11 cellular contexts compared by ENCODE assay signal in the genomic region with DNA sequence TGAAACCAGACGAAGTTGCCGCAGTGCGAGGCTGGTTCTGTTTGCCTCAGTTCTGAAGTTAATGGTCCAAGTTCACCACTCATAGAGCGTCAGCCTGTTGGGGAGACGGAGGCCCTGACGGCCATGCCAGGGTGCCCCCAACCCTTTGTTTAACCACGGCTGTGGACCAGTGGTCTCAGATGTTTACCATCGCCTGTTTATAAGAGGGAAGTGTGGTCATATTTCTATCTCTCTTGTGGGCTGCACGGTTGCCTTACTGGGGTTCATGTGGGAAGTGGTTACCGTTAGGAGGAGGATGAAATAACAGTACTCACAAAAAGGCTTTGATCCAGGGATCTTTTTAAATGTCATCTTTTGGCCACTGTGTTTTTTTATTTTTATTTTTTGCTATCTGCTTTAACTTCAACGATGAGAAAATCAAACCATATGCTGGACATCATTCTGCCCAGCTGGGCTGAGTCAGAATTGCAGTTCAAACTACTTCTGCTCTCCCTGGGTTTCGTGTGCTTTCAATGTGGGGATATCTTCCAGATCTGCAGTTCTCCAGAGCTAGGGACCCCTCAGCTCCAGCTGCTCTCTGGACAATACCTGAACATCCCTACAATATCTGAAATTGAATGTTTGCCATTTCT. TPM values are rescaled to one million over a fixed set of nuclear protein-coding genes. Genes with fewer than 3 reads are reported as not detected.
A peak's percentile ranks its signal among the peaks of the same experiment; 100 is the strongest.
DNase-seq lines count a peak whose midpoint lies in the region; ATAC-seq, FAIRE-seq and TF ChIP-seq lines count a peak whose summit lies in the region.
"Had no signal": no experiment of that assay in that cellular context is flagged by ENCODE, and none has a peak within 500 bp of the region (broad histone marks: within the 10 kb centered on the region; RNA-seq: fewer than 3 reads in every experiment).

No MANE protein-coding gene starts in this region.

- H3K79me1 ChIP-seq in H9 (ENCODE audit: insufficient read depth, low read depth, low read length, poor library complexity, severe bottlenecking): no peaks in the 10 kb centered on the region

- WGBS in right lobe of liver (ENCODE audit: insufficient coverage, low coverage, low lambda C conversion rate, missing lambda C conversion rate): 80% methylated on average over 11 of the region's 12 CpGs
- WGBS in H9 (ENCODE audit: extremely low coverage, insufficient read length, low lambda C conversion rate): no CpG with 5 or more reads among the region's 12 CpGs

- no peak overlapping the region for H2BK5ac ChIP-seq in H9 (ENCODE audit: insufficient read length, low read length)

- H2BK120ac ChIP-seq in H9 (ENCODE audit: low read depth, low read length, poor library complexity, severe bottlenecking): no peak overlapping the region

- H3K27ac Mint-ChIP-seq in activated CD8-positive, alpha-beta T cell treated with anti-CD3 and anti-CD28 coated beads for 36 hours: peak overlapping the region; percentile 82
- peak overlapping the region in 1 of 3 experiments; percentile 37; a peak in 1 of 7 replicates for H3K27ac Mint-ChIP-seq in H9

- H3K27me3 ChIP-seq in ACC112 (ENCODE audit: insufficient read depth, low read length) (no peaks in the 10 kb centered on the region), right lobe of liver (no peaks in the 10 kb centered on the region), H9 (ENCODE audit: insufficient read depth, low read length) (no peaks in the 10 kb centered on the region)

- H3K36me3 Mint-ChIP-seq in activated CD8-positive, alpha-beta T cell treated with anti-CD3 and anti-CD28 coated beads for 36 hours (ENCODE audit: low read depth): peaks cover 19% of the 10 kb centered on the region
- H3K36me3 Mint-ChIP-seq in H9 (ENCODE audit: insufficient read depth in 1 of 3, low read depth in 3 of 3): peaks cover 0 to 4% (median 2%) of the 10 kb centered on the region in 3 experiments; a peak in 4 of 7 replicates

- no peak for TF ChIP-seq CTCF in activated CD8-positive, alpha-beta T cell treated with anti-CD3 and anti-CD28 coated beads for 36 hours (IDR thresholded peaks at IDR 0.05)
- TF ChIP-seq CTCF in right lobe of liver (IDR thresholded peaks at IDR 0.05) (no peak), H9 (conservative IDR thresholded peaks at IDR 0.05) (no peak)

- no peak overlapping the region for H2AFZ ChIP-seq in ACC112 (ENCODE audit: low read length, unreplicated experiment)
- no peak overlapping the region for H2AFZ ChIP-seq in H9 (ENCODE audit: low read length)

- no peak overlapping the region for H2BK15ac ChIP-seq in H9 (ENCODE audit: low read depth, low read length)

- H3K23me2 ChIP-seq in H9 (ENCODE audit: insufficient read length, low read depth, low read length, poor library complexity, severe bottlenecking): no peaks in the 10 kb centered on the region

- no peaks in the 10 kb centered on the region for H3K9me3 ChIP-seq in right lobe of liver
- no peaks in the 10 kb centered on the region for H3K9me3 ChIP-seq in H9 (ENCODE audit: control insufficient read depth, low read depth, low read length)

- H4K20me1 ChIP-seq in H9 (ENCODE audit: control insufficient read depth, insufficient read depth, insufficient read length): no peaks in the 10 kb centered on the region

- H4K91ac ChIP-seq in H9 (ENCODE audit: insufficient read length, low read depth, low read length): no peak overlapping the region

- POLR2A ChIA-PET in activated CD8-positive, alpha-beta T cell treated with anti-CD3 and anti-CD28 coated beads for 36 hours (lab: Charles Lee): interaction anchor here (0.9 to 3.6 kb wide), 9 partner anchors 11 to 65 kb away, joined by 3 to 40 read pairs (median 5); no protein-coding TSS in a partner anchor

- no peak overlapping the region for H3K4me2 ChIP-seq in H9 (ENCODE audit: insufficient read depth, insufficient read length, low read length)

- H3K4me1 ChIP-seq in ACC112 (ENCODE audit: control insufficient read depth, insufficient read depth, low read length, unreplicated experiment) (peaks cover 93% of the 10 kb centered on the region), right lobe of liver (peaks cover 0 to 40% (median 6%) of the 10 kb centered on the region in 4 donors), H9 (ENCODE audit: insufficient read depth, low read length) (no peaks in the 10 kb centered on the region)

- FAIRE-seq in GM19239 (lab: Jason Lieb, UNC): peak; percentile 37
- FAIRE-seq: islet of Langerhans had no signal

- CTCF ChIA-PET in activated CD8-positive, alpha-beta T cell treated with anti-CD3 and anti-CD28 coated beads for 36 hours (lab: Charles Lee): interaction anchor here (0.9 to 8.0 kb wide), 7 partner anchors 9 to 160 kb away, joined by 3 to 46 read pairs (median 4); a partner anchor contains a TSS

- no peak overlapping the region for H3K56ac ChIP-seq in H9 (ENCODE audit: insufficient read length, low read depth, low read length)

- no peak overlapping the region for H2BK12ac ChIP-seq in H9 (ENCODE audit: insufficient read length, low read depth, low read length)

- no peak overlapping the region for H3K18ac ChIP-seq in H9 (ENCODE audit: insufficient read length, low read depth, low read length)

- no peak overlapping the region for H2AK5ac ChIP-seq in H9 (ENCODE audit: insufficient read length, low read length)

- no peak overlapping the region for H4K5ac ChIP-seq in H9 (ENCODE audit: insufficient read length, low read depth, low read length)

- no peak for DNase-seq in GM19239 (ENCODE audit: insufficient read length, low spot score)
- no peak for DNase-seq in activated CD8-positive, alpha-beta T cell treated with anti-CD3 and anti-CD28 coated beads for 36 hours
- peak; percentile 72 for DNase-seq in iris pigment epithelial cell (ENCODE audit: low read depth)
- no peak for DNase-seq in occipital lobe (lab: John Stamatoyannopoulos, UW)
- no peak for DNase-seq in middle frontal gyrus (ENCODE audit: extremely low spot score, low spot score)
- no peak for DNase-seq in right lobe of liver
- no peak for DNase-seq in H9
- DNase-seq: dermis blood vessel endothelial cell, NCI-H82 had no signal

- H3K9ac ChIP-seq in H9 (ENCODE audit: extremely low read depth, insufficient read length, low read length): no peak overlapping the region

- no peak overlapping the region for H3T11ph ChIP-seq in H9 (ENCODE audit: low read length)

- H3K4me1 Mint-ChIP-seq in activated CD8-positive, alpha-beta T cell treated with anti-CD3 and anti-CD28 coated beads for 36 hours (ENCODE audit: low read depth): peaks cover 80% of the 10 kb centered on the region
- H3K4me1 Mint-ChIP-seq in H9: peaks cover 56 to 64% of the 10 kb centered on the region in 2 experiments

- H3K27ac ChIP-seq in ACC112 (ENCODE audit: low read depth, low read length) (peak overlapping the region; percentile 97; the same call in 1 of the 2 replicates), right lobe of liver (no peak overlapping the region), H9 (ENCODE audit: insufficient read length, low read depth, low read length) (no peak overlapping the region)

- H3K79me2 ChIP-seq in ACC112 (ENCODE audit: control insufficient read depth, insufficient read depth, low read length, unreplicated experiment) (peaks cover 98% of the 10 kb centered on the region), H9 (ENCODE audit: insufficient read depth, low read length) (no peaks in the 10 kb centered on the region; the same call in 1 of the 2 replicates)

- no peaks in the 10 kb centered on the region for H3K27me3 Mint-ChIP-seq in activated CD8-positive, alpha-beta T cell treated with anti-CD3 and anti-CD28 coated beads for 36 hours
- H3K27me3 Mint-ChIP-seq in H9 (ENCODE audit: low read depth): no peaks in the 10 kb centered on the region

- H3K4me3 Mint-ChIP-seq in activated CD8-positive, alpha-beta T cell treated with anti-CD3 and anti-CD28 coated beads for 36 hours: peak overlapping the region; percentile 33
- no peak overlapping the region; a peak in 1 of 5 replicates for H3K4me3 Mint-ChIP-seq in H9

- no peak overlapping the region for H2BK20ac ChIP-seq in H9 (ENCODE audit: low read depth, low read length, poor library complexity, severe bottlenecking)

- TF ChIP-seq POLR2A in right lobe of liver (IDR thresholded peaks at IDR 0.05): no peak

- H3K23ac ChIP-seq in H9 (ENCODE audit: insufficient read length, low read depth, low read length): no peak overlapping the region

- peaks cover 5% of the 10 kb centered on the region for H3K9me3 Mint-ChIP-seq in activated CD8-positive, alpha-beta T cell treated with anti-CD3 and anti-CD28 coated beads for 36 hours
- H3K9me3 Mint-ChIP-seq in H9: no peaks in the 10 kb centered on the region

- no peak overlapping the region for H3K4ac ChIP-seq in H9 (ENCODE audit: low read depth, low read length)

- H3K4me3 ChIP-seq in ACC112 (ENCODE audit: low read depth, low read length) (no peak overlapping the region), right lobe of liver (no peak overlapping the region)

- no peak for ATAC-seq in activated CD8-positive, alpha-beta T cell treated with anti-CD3 and anti-CD28 coated beads for 36 hours
- no peak for ATAC-seq in right lobe of liver

- H3K14ac ChIP-seq in H9 (ENCODE audit: insufficient read depth, low read length): no peak overlapping the region

- no peak overlapping the region for H4K8ac ChIP-seq in H9 (replicated peaks; ENCODE audit: insufficient read length, low read depth, low read length)

- H3K36me3 ChIP-seq in ACC112 (ENCODE audit: insufficient read depth, low read length) (peaks cover 27% of the 10 kb centered on the region), right lobe of liver (no peaks in the 10 kb centered on the region)

- intact Hi-C loops in activated CD8-positive, alpha-beta T cell treated with anti-CD3 and anti-CD28 coated beads for 36 hours (cut with micrococcal nuclease): loop anchor here (10.0 kb wide), 1 partner anchor 222 kb away; no protein-coding TSS in a partner anchor
- intact Hi-C loops in right lobe of liver (cut with DNase I): no loop called here

RNA-seq across cellular contexts. Expression of a gene that starts 17.8 kb away (rescaled TPM):
- 10 to 100 TPM; 22.3 to 24.7 TPM for total RNA-seq in activated CD8-positive, alpha-beta T cell treated with anti-CD3 and anti-CD28 coated beads for 36 hours
- total RNA-seq in occipital lobe: 2.5 TPM
- total RNA-seq in right lobe of liver: 10 to 100 TPM in 5 of 6 experiments, 1 to 10 TPM in 1; 9.2 to 34.0 (median 14.4) TPM
- total RNA-seq in H9 (2021): 25.9 and 26.7 TPM in 2 replicates
